In genomic region chr1:239543873-239544272, GRCh38 we compare ENCODE assay signal across 25 cellular contexts.
DNase-seq lines count a peak whose midpoint lies in the region; ATAC-seq, FAIRE-seq and TF ChIP-seq lines count a peak whose summit lies in the region.
"Had no signal": no experiment of that assay in that cellular context is flagged by ENCODE, and none has a peak within 500 bp of the region (broad histone marks: within the 10 kb centered on the region; RNA-seq: fewer than 3 reads in every experiment).

No MANE protein-coding gene starts in this region.

- no peaks in the 10 kb centered on the region for H3K36me3 Mint-ChIP-seq in T-helper 17 cell (ENCODE audit: low read depth)

- H4K20me1 ChIP-seq in H1 (replicated peaks in 1 of 2; ENCODE audit: control insufficient read depth in 1 of 2, insufficient read depth in 2 of 2, low read length in 2 of 2), result no peaks in the 10 kb centered on the region
- H4K20me1 ChIP-seq: BLaER1 treated with 17β-estradiol and CSF1 and Interleukin-3, amounts not matched to agents 10 nM and 100 nM had no signal

- 94% methylated on average over 2 of the region's 2 CpGs; no CpG with 5 or more reads in 1 of the 2 experiments for WGBS in H1 (ENCODE audit: extremely low coverage in 1 of 2, insufficient coverage in 1 of 2, insufficient read length in 1 of 2, insufficient replicate concordance in 2 of 2, low coverage in 1 of 2, low lambda C conversion rate in 2 of 2, missing lambda C conversion rate in 1 of 2), 2 experiments
- no CpG with 5 or more reads among the region's 2 CpGs for WGBS in neuronal stem cell (ENCODE audit: extremely low coverage in 2 of 2, insufficient read length in 2 of 2, insufficient replicate concordance in 1 of 2), 2 donors
- 82 to 83% methylated on average over 2 of the region's 2 CpGs for WGBS in testis, 2 donors

- H3K4ac ChIP-seq in H1 (replicated peaks; ENCODE audit: insufficient read length, low read depth, low read length) (peak overlapping the region; percentile 38), neuronal stem cell (ENCODE audit: low read length) (no peak overlapping the region)

- H2BK5ac ChIP-seq in H1 (ENCODE audit: low read depth, low read length) (no peak overlapping the region), neuronal stem cell (ENCODE audit: low read length) (no peak overlapping the region)

- H3K4me1 Mint-ChIP-seq in T-helper 17 cell, result peaks cover 8% of the 10 kb centered on the region

- TF ChIP-seq CTCF in H1 (IDR thresholded peaks at IDR 0.05; ENCODE audit: control extremely low read depth in 1 of 3, insufficient read depth in 1 of 3, low read depth in 1 of 3, low read length in 3 of 3) (no peak), testis (IDR thresholded peaks at IDR 0.05) (no peak)

- H3K36me3 ChIP-seq in H1 (ENCODE audit: control insufficient read depth in 2 of 4, insufficient read depth in 4 of 4, low read length in 3 of 4) (no peaks in the 10 kb centered on the region), neuronal stem cell (replicated peaks in 1 of 2; ENCODE audit: control insufficient read depth in 2 of 2, insufficient read depth in 2 of 2, low read length in 2 of 2) (no peaks in the 10 kb centered on the region), testis (ENCODE audit: low read depth, missing control alignments) (no peaks in the 10 kb centered on the region)
- H3K36me3 ChIP-seq: BLaER1 treated with 17β-estradiol and CSF1 and Interleukin-3, amounts not matched to agents 10 nM and 100 nM had no signal

- H3K4me2 ChIP-seq in H1 (ENCODE audit: insufficient read depth in 1 of 2, low read depth in 2 of 2, low read length in 2 of 2) (no peak overlapping the region), neuronal stem cell (ENCODE audit: insufficient read depth, low read length, poor library complexity, severe bottlenecking) (peak overlapping the region; percentile 11)
- H3K4me2 ChIP-seq: A549; BLaER1 treated with 17β-estradiol and CSF1 and Interleukin-3, amounts not matched to agents 10 nM and 100 nM had no signal

- H3K79me1 ChIP-seq in H1 (ENCODE audit: low read depth, low read length) (no peaks in the 10 kb centered on the region), neuronal stem cell (ENCODE audit: low read depth, low read length) (no peaks in the 10 kb centered on the region)

- TF ChIP-seq POLR2A in H1 (IDR thresholded peaks at IDR 0.05; ENCODE audit: control extremely low read depth in 1 of 2, low read depth in 2 of 2, low read length in 2 of 2) (no peak), testis (IDR thresholded peaks at IDR 0.05) (no peak)

- TF ChIP-seq RAD21 in H1 (IDR thresholded peaks at IDR 0.05 in 1 of 2, conservative IDR thresholded peaks at IDR 0.05 in 1 of 2; ENCODE audit: low read depth in 2 of 2, low read length in 2 of 2), result no peak

- H4K91ac ChIP-seq in H1 (replicated peaks; ENCODE audit: insufficient read length, low read length) (no peak overlapping the region), neuronal stem cell (ENCODE audit: low read depth, low read length, poor library complexity) (no peak overlapping the region)

- H3K27ac ChIP-seq in H1 (ENCODE audit: low read depth, low read length), result no peak overlapping the region
- no peak overlapping the region for H3K27ac ChIP-seq in neuronal stem cell (replicated peaks; ENCODE audit: low read length)
- no peak overlapping the region for H3K27ac ChIP-seq in testis
- H3K27ac ChIP-seq: 22Rv1; A549; BLaER1 treated with 17β-estradiol and CSF1 and Interleukin-3, amounts not matched to agents 10 nM and 100 nM; C4-2B had no signal

- POLR2A ChIA-PET in H1 (lab: Charles Lee; ENCODE audit: partially characterized antibody), result no interaction called here

- H3K79me2 ChIP-seq in H1 (ENCODE audit: control insufficient read depth in 1 of 2, insufficient read depth in 2 of 2, low read length in 2 of 2), result no peaks in the 10 kb centered on the region

- H3K27ac Mint-ChIP-seq in T-helper 17 cell, result peak overlapping the region; percentile 51
- H3K27ac Mint-ChIP-seq: B cell; CD4-positive, alpha-beta T cell; CD8-positive, alpha-beta T cell had no signal

- TF ChIP-seq EP300 in H1 (IDR thresholded peaks at IDR 0.05; ENCODE audit: borderline replicate concordance in 1 of 2, low read depth in 2 of 2, low read length in 2 of 2), result no peak

- H2BK120ac ChIP-seq in H1 (replicated peaks; ENCODE audit: low read depth, low read length) (no peak overlapping the region), neuronal stem cell (ENCODE audit: low read depth, low read length) (no peak overlapping the region)

- no peaks in the 10 kb centered on the region for H3K27me3 Mint-ChIP-seq in T-helper 17 cell
- H3K27me3 Mint-ChIP-seq: B cell; CD4-positive, alpha-beta T cell had no signal

- H3K4me3 ChIP-seq in H1 (ENCODE audit: extremely low read depth in 1 of 4, insufficient read depth in 2 of 4, low read depth in 3 of 4, low read length in 4 of 4), result no peak overlapping the region
- H3K4me3 ChIP-seq in neuronal stem cell (ENCODE audit: low read length in 2 of 2), result no peak overlapping the region
- H3K4me3 ChIP-seq in testis, result no peak overlapping the region
- H3K4me3 ChIP-seq: A549; BLaER1 treated with 17β-estradiol and CSF1 and Interleukin-3, amounts not matched to agents 10 nM and 100 nM; GM12878 had no signal

- no peak overlapping the region for H3K56ac ChIP-seq in H1 (replicated peaks; ENCODE audit: insufficient read length, low read depth, low read length)

- H4K8ac ChIP-seq in H1 (ENCODE audit: extremely low read depth, insufficient read depth, low read length) (no peak overlapping the region), neuronal stem cell (ENCODE audit: low read depth, low read length) (no peak overlapping the region)

- H3K9ac ChIP-seq in H1 (replicated peaks in 1 of 4; ENCODE audit: extremely low read depth in 1 of 4, low read depth in 3 of 4, low read length in 3 of 4) (no peak overlapping the region), neuronal stem cell (ENCODE audit: low read depth, low read length, poor library complexity) (no peak overlapping the region)
- H3K9ac ChIP-seq: BLaER1 treated with 17β-estradiol and CSF1 and Interleukin-3, amounts not matched to agents 10 nM and 100 nM had no signal

- no peak overlapping the region for H3K4me3 Mint-ChIP-seq in T-helper 17 cell
- H3K4me3 Mint-ChIP-seq: B cell; CD4-positive, alpha-beta T cell; CD8-positive, alpha-beta T cell had no signal

- H3K27me3 ChIP-seq in H1 (replicated peaks in 1 of 4; ENCODE audit: control insufficient read depth in 3 of 4, extremely low read depth in 1 of 4, insufficient read depth in 3 of 4, low read length in 3 of 4) (peaks cover 0 to 1% (median 0%) of the 10 kb centered on the region in 4 experiments; a peak in 1 of 7 replicates), neuronal stem cell (ENCODE audit: control insufficient read depth in 3 of 3, insufficient read depth in 3 of 3, low read depth in 1 of 3, low read length in 3 of 3) (peaks cover 0 to 4% (median 0%) of the 10 kb centered on the region in 3 experiments), testis (no peaks in the 10 kb centered on the region)
- H3K27me3 ChIP-seq: BLaER1 treated with 17β-estradiol and CSF1 and Interleukin-3, amounts not matched to agents 10 nM and 100 nM had no signal

- DNase-seq in T-helper 17 cell (no peak), H1 (ENCODE audit: low read depth in 1 of 2, low spot score in 2 of 2) (no peak), neuronal stem cell (ENCODE audit: low spot score) (no peak), NCI-H1930 (lab: John Stamatoyannopoulos, UW) (no peak), testis (no peak)
- DNase-seq: AML-193; Caco-2; Calu3; CD4-positive, alpha-beta T cell; CD8-positive, alpha-beta T cell; DMS53; DMS79; DND-41; EL; GDM1 had no signal

- H3K4me1 ChIP-seq in H1 (replicated peaks in 1 of 4; ENCODE audit: control insufficient read depth in 3 of 4, insufficient read depth in 4 of 4, low read length in 3 of 4) (no peaks in the 10 kb centered on the region; a peak in 1 of 7 replicates), neuronal stem cell (ENCODE audit: control insufficient read depth in 2 of 2, insufficient read depth in 1 of 2, low read depth in 1 of 2, low read length in 2 of 2) (peaks cover 2 to 6% of the 10 kb centered on the region in 2 donors), testis (no peaks in the 10 kb centered on the region)
- H3K4me1 ChIP-seq: A549, Caco-2 had no signal

- intact Hi-C loops in testis (cut with DNase I; ENCODE audit: low total_unique reads), result no loop called here

- H2BK15ac ChIP-seq in H1 (ENCODE audit: low read length) (no peak overlapping the region), neuronal stem cell (ENCODE audit: low read length) (no peak overlapping the region)

- ATAC-seq in T-helper 17 cell (no peak), HG02678 (IDR thresholded peaks at IDR 0.05; ENCODE audit: unreplicated experiment) (no peak)
- ATAC-seq: A549; CD8-positive, alpha-beta T cell; GM12878 had no signal

- H4K5ac ChIP-seq in H1 (ENCODE audit: insufficient read length, low read depth, low read length), result no peak overlapping the region

- no peak overlapping the region for H3K18ac ChIP-seq in H1 (ENCODE audit: extremely low read depth, low read length)
- no peak overlapping the region for H3K18ac ChIP-seq in neuronal stem cell (ENCODE audit: low read length)

- H2BK20ac ChIP-seq in H1 (ENCODE audit: low read length), result no peak overlapping the region

- no peak for FAIRE-seq in H1 (lab: Jason Lieb, UNC)
- FAIRE-seq: A549, GM12878, GM12892, GM18507, GM19239 had no signal

- no peak overlapping the region for H2BK12ac ChIP-seq in H1 (ENCODE audit: low read depth, low read length)
- no peak overlapping the region for H2BK12ac ChIP-seq in neuronal stem cell (ENCODE audit: low read length)

- no peak overlapping the region for H2AK5ac ChIP-seq in H1 (ENCODE audit: low read depth, low read length)
- no peak overlapping the region for H2AK5ac ChIP-seq in neuronal stem cell (ENCODE audit: low read depth, low read length)

- CTCF ChIA-PET in H1 (lab: Charles Lee; ENCODE audit: partially characterized antibody), result interaction anchor here (0.7 kb wide), 1 partner anchor 59 kb away, joined by 3 read pairs; no protein-coding TSS in a partner anchor

- no peak overlapping the region for H3K23ac ChIP-seq in H1 (ENCODE audit: insufficient read length)
- no peak overlapping the region for H3K23ac ChIP-seq in neuronal stem cell (ENCODE audit: low read depth, low read length, poor library complexity)

- H3K23me2 ChIP-seq in H1 (ENCODE audit: low read depth, low read length), result no peaks in the 10 kb centered on the region

- no peak overlapping the region for H3K14ac ChIP-seq in H1 (ENCODE audit: insufficient read length)
- no peak overlapping the region for H3K14ac ChIP-seq in neuronal stem cell (ENCODE audit: low read length)

- H3K9me3 ChIP-seq in T-helper 17 cell (ENCODE audit: control insufficient read depth, low read length, poor library complexity, severe bottlenecking) (no peaks in the 10 kb centered on the region), H1 (ENCODE audit: insufficient read depth in 2 of 2, low read depth in 1 of 2, low read length in 1 of 2) (0 out of 4 replicates have a peak, but pooled peaks cover 0 to 2% of the 10 kb centered on the region in 2 experiments), neuronal stem cell (replicated peaks in 1 of 2; ENCODE audit: control insufficient read depth in 2 of 2, insufficient read depth in 1 of 2, low read depth in 1 of 2, low read length in 2 of 2) (no peaks in the 10 kb centered on the region), testis (no peaks in the 10 kb centered on the region)
- H3K9me3 ChIP-seq: A549, Caco-2 had no signal

- no peak overlapping the region for H2AFZ ChIP-seq in H1 (ENCODE audit: low read length)
- no peak overlapping the region for H2AFZ ChIP-seq in neuronal stem cell (ENCODE audit: low read length)
